17 cellular contexts compared by ENCODE assay signal in the genomic region with DNA sequence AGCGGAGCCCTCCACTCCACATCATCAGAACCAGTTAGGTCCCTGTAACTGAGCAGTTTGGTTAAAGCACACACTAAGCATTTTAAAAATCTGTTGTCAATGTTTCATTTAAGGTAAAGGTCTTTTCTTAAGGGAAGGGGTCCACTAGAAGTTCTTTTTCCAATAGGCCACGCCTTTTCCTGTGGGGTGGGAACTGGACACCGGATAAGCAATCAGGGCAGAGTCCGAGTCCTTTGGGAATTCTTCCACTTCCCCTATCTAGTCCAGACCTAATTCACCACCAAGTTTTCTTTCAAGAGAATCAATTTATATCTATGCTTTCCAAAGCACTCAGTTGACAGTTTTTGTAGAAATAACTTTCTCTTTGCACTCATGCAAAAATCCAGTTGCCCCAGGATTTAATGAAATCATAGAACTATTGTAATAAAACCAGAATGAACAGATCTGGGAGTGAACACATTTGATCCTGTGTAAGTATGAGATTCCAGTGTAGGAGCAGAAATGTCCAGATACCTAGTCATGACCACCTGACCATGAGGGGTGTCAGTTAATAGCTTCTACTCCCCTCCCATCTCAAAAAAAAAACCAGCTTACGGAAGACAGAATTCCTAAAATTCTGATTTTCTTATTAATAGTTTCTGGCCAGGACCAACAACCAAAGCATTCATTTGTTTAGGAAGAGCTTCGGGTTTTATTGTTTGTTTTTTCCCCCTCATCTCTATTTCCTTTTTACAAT. TPM values are rescaled to one million over a fixed set of nuclear protein-coding genes. Genes with fewer than 3 reads are reported as not detected.
DNase-seq lines count a peak whose midpoint lies in the region; ATAC-seq and TF ChIP-seq lines count a peak whose summit lies in the region.
"Had no signal": no experiment of that assay in that cellular context is flagged by ENCODE, and none has a peak within 500 bp of the region (broad histone marks: within the 10 kb centered on the region; RNA-seq: fewer than 3 reads in every experiment).

No MANE protein-coding gene starts in this region.

- H3K4ac ChIP-seq in mesenchymal stem cell (ENCODE audit: low read depth in 1 of 2, low read length in 2 of 2) = no peak overlapping the region

- H3K14ac ChIP-seq in mesenchymal stem cell (ENCODE audit: low read length in 2 of 2) = no peak overlapping the region

- H3K4me2 ChIP-seq in mesenchymal stem cell (ENCODE audit: low read length, poor library complexity, severe bottlenecking) = no peak overlapping the region
- H3K4me2 ChIP-seq: SK-N-SH had no signal

- TF ChIP-seq POLR2A in heart left ventricle (IDR thresholded peaks at IDR 0.05) = no peak

- H2BK5ac ChIP-seq in mesenchymal stem cell (ENCODE audit: low read depth, low read length, poor library complexity, severe bottlenecking) = no peak overlapping the region

- no peak overlapping the region for H3K23ac ChIP-seq in mesenchymal stem cell (ENCODE audit: low read length in 2 of 2)

- H2BK15ac ChIP-seq in mesenchymal stem cell (ENCODE audit: low read depth, poor library complexity, severe bottlenecking) = no peak overlapping the region

- peaks cover 50% of the 10 kb centered on the region for H3K36me3 Mint-ChIP-seq in activated naive CD8-positive, alpha-beta T cell treated with anti-CD3 and anti-CD28 coated beads for 36 hours
- H3K36me3 Mint-ChIP-seq in CD14-positive monocyte = peaks cover 22 to 43% of the 10 kb centered on the region in 2 donors

- H3K4me1 ChIP-seq in heart left ventricle = peaks cover 14 to 92% (median 67%) of the 10 kb centered on the region in 12 donors
- H3K4me1 ChIP-seq in mesenchymal stem cell (ENCODE audit: control insufficient read depth, insufficient read depth, low read depth, low read length) = peaks cover 36% of the 10 kb centered on the region
- H3K4me1 ChIP-seq in subcutaneous abdominal adipose tissue (ENCODE audit: control insufficient read depth in 5 of 5, insufficient read depth in 5 of 5, low read length in 5 of 5) = peaks cover 2 to 66% (median 45%) of the 10 kb centered on the region in 5 donors

- H2AFZ ChIP-seq in mesenchymal stem cell (ENCODE audit: low read depth, low read length) = no peak overlapping the region

- no peak overlapping the region for H4K8ac ChIP-seq in mesenchymal stem cell (ENCODE audit: low read length)

- DNase-seq in heart left ventricle = no peak
- DNase-seq in Right ventricle myocardium superior = no peak
- DNase-seq in activated naive CD8-positive, alpha-beta T cell treated with anti-CD3 and anti-CD28 coated beads for 36 hours = no peak
- DNase-seq in mesenchymal stem cell = no peak
- DNase-seq in NCI-H1092 treated with DMSO at 0.1 percent for 48 hours (lab: John Stamatoyannopoulos, UW) = no peak
- no peak for DNase-seq in CD14-positive monocyte (ENCODE audit: low spot score)
- DNase-seq: ACHN; activated naive CD4-positive, alpha-beta T cell treated with anti-CD3 and anti-CD28 coated beads, Interleukin-2, amount 10 ng/mL, durations not matched to agents 7 days and 5 days; endodermal cell; foreskin melanocyte; Karpas-422; NCI-H146; NCI-H2227 treated with DMSO at 0.1 percent for 48 hours; SK-N-SH had no signal

- TF ChIP-seq CTCF in heart left ventricle (IDR thresholded peaks at IDR 0.05) = no peak
- TF ChIP-seq CTCF in CD14-positive monocyte (IDR thresholded peaks at IDR 0.05) = no peak

- no peak overlapping the region for H3K4me3 Mint-ChIP-seq in activated naive CD8-positive, alpha-beta T cell treated with anti-CD3 and anti-CD28 coated beads for 36 hours
- peak overlapping the region in 1 of 2 donors; percentile 57 for H3K4me3 Mint-ChIP-seq in CD14-positive monocyte
- H3K4me3 Mint-ChIP-seq: activated naive CD4-positive, alpha-beta T cell treated with anti-CD3 and anti-CD28 coated beads, Interleukin-2, amount 10 ng/mL, durations not matched to agents 7 days and 5 days; endodermal cell had no signal

- peak overlapping the region; percentile 12 for H3K9ac ChIP-seq in mesenchymal stem cell (ENCODE audit: low read length)
- H3K9ac ChIP-seq in subcutaneous abdominal adipose tissue (ENCODE audit: low read length in 5 of 5) = peak overlapping the region in 1 of 5 donors; percentile 35
- H3K9ac ChIP-seq: SK-N-SH had no signal

- H3K27me3 ChIP-seq in heart left ventricle (no peaks in the 10 kb centered on the region), mesenchymal stem cell (ENCODE audit: control insufficient read depth in 1 of 2, insufficient read depth in 1 of 2, low read length in 2 of 2) (no peaks in the 10 kb centered on the region), subcutaneous abdominal adipose tissue (ENCODE audit: control insufficient read depth in 5 of 5, insufficient read depth in 4 of 5, low read length in 5 of 5) (no peaks in the 10 kb centered on the region)
- H3K27me3 ChIP-seq: cardiac muscle cell had no signal

- ATAC-seq in heart left ventricle = no peak
- ATAC-seq in Right ventricle myocardium superior (ENCODE audit: poor library complexity) = no peak
- ATAC-seq in HG03108 (IDR thresholded peaks at IDR 0.05; ENCODE audit: unreplicated experiment) = no peak

- no peaks in the 10 kb centered on the region for H3K36me3 ChIP-seq in heart left ventricle
- H3K36me3 ChIP-seq in mesenchymal stem cell (ENCODE audit: control insufficient read depth in 1 of 2, insufficient read depth in 2 of 2, low read depth in 1 of 2, low read length in 2 of 2) = peaks cover 0 to 2% of the 10 kb centered on the region in 2 experiments
- H3K36me3 ChIP-seq in subcutaneous abdominal adipose tissue (ENCODE audit: control insufficient read depth in 5 of 5, insufficient read depth in 5 of 5, low read length in 5 of 5) = no peaks in the 10 kb centered on the region
- H3K36me3 ChIP-seq: cardiac muscle cell had no signal

- no peak overlapping the region for H3K4me3 ChIP-seq in heart left ventricle
- H3K4me3 ChIP-seq in mesenchymal stem cell (ENCODE audit: insufficient read depth in 1 of 2, low read depth in 1 of 2, low read length in 2 of 2) = no peak overlapping the region
- H3K4me3 ChIP-seq in subcutaneous abdominal adipose tissue (ENCODE audit: low read depth in 1 of 5, low read length in 5 of 5) = no peak overlapping the region
- H3K4me3 ChIP-seq: cardiac muscle cell had no signal

- peaks cover 7% of the 10 kb centered on the region for H3K79me1 ChIP-seq in mesenchymal stem cell (replicated peaks; ENCODE audit: low read length, poor library complexity, severe bottlenecking)

- no peak overlapping the region for H4K91ac ChIP-seq in mesenchymal stem cell (ENCODE audit: low read length)

- no peak overlapping the region for H3K18ac ChIP-seq in mesenchymal stem cell (ENCODE audit: low read depth in 1 of 2, low read length in 2 of 2)

- no peaks in the 10 kb centered on the region for H3K27me3 Mint-ChIP-seq in activated naive CD8-positive, alpha-beta T cell treated with anti-CD3 and anti-CD28 coated beads for 36 hours
- H3K27me3 Mint-ChIP-seq in CD14-positive monocyte (ENCODE audit: low read depth in 3 of 3) = peaks cover 5 to 32% (median 8%) of the 10 kb centered on the region in 3 donors

- intact Hi-C loops in heart left ventricle (cut with DNase I) = no loop called here
- intact Hi-C loops in Right ventricle myocardium superior (cut with DNase I) = no loop called here
- intact Hi-C loops in CD14-positive monocyte (cut with micrococcal nuclease) = loop anchor here in 1 of 2 donors (5.0 kb wide), 1 partner anchor 68 kb away; no protein-coding TSS in a partner anchor

- H3K27ac ChIP-seq in heart left ventricle = peak overlapping the region in 8 of 12 donors; percentile 0 to 40 (median 26)
- no peak overlapping the region for H3K27ac ChIP-seq in mesenchymal stem cell (ENCODE audit: low read length, poor library complexity, severe bottlenecking)
- H3K27ac ChIP-seq in subcutaneous abdominal adipose tissue (ENCODE audit: low read depth, low read length) = peak overlapping the region; percentile 0
- H3K27ac ChIP-seq: cardiac muscle cell had no signal

- WGBS in heart left ventricle, 4 donors = 52 to 64% (median 58%) methylated on average over 6 of the region's 6 CpGs
- WGBS in mesenchymal stem cell = 87% methylated on average over 6 of the region's 6 CpGs

- peak overlapping the region; percentile 95 for H3K27ac Mint-ChIP-seq in activated naive CD8-positive, alpha-beta T cell treated with anti-CD3 and anti-CD28 coated beads for 36 hours
- peak overlapping the region in 1 of 7 donors; percentile 12 for H3K27ac Mint-ChIP-seq in CD14-positive monocyte
- H3K27ac Mint-ChIP-seq: activated naive CD4-positive, alpha-beta T cell treated with anti-CD3 and anti-CD28 coated beads, Interleukin-2, amount 10 ng/mL, durations not matched to agents 7 days and 5 days; endodermal cell had no signal

- H3K4me1 Mint-ChIP-seq in activated naive CD8-positive, alpha-beta T cell treated with anti-CD3 and anti-CD28 coated beads for 36 hours = peaks cover 93% of the 10 kb centered on the region
- H3K4me1 Mint-ChIP-seq in CD14-positive monocyte = peaks cover 80% of the 10 kb centered on the region

- peaks cover 5% of the 10 kb centered on the region for H3K9me3 Mint-ChIP-seq in activated naive CD8-positive, alpha-beta T cell treated with anti-CD3 and anti-CD28 coated beads for 36 hours
- H3K9me3 Mint-ChIP-seq in CD14-positive monocyte = peaks cover 0 to 2% (median 0%) of the 10 kb centered on the region in 7 donors
- H3K9me3 Mint-ChIP-seq: endodermal cell had no signal

- H2BK120ac ChIP-seq in mesenchymal stem cell (ENCODE audit: low read depth, low read length) = no peak overlapping the region

- H2BK12ac ChIP-seq in mesenchymal stem cell (ENCODE audit: low read length in 2 of 2) = no peak overlapping the region

- H2AK5ac ChIP-seq in mesenchymal stem cell (ENCODE audit: low read length, severe bottlenecking) = no peak overlapping the region

- H3K9me3 ChIP-seq in heart left ventricle (no peaks in the 10 kb centered on the region), mesenchymal stem cell (ENCODE audit: control insufficient read depth, low read length) (no peaks in the 10 kb centered on the region), subcutaneous abdominal adipose tissue (ENCODE audit: control insufficient read depth in 5 of 5, low read length in 5 of 5) (no peaks in the 10 kb centered on the region)
- H3K9me3 ChIP-seq: SK-N-SH had no signal

RNA-seq across cellular contexts. Expression of gene VPS37B, which starts 11.7 kb away (rescaled TPM):
- 10 to 100 TPM; 14.5 to 51.2 (median 22.7) TPM for total RNA-seq in heart left ventricle
- 10 to 100 TPM; 17.4 to 21.7 TPM for polyA plus RNA-seq in heart left ventricle
- total RNA-seq in Right ventricle myocardium superior = 23.9 TPM
- 10 to 100 TPM; 27.0 to 28.2 TPM for total RNA-seq in activated naive CD8-positive, alpha-beta T cell treated with anti-CD3 and anti-CD28 coated beads for 36 hours
- 23.0 TPM for polyA plus RNA-seq in mesenchymal stem cell (2013, experiment 1 of 2)
- 23.9 TPM for polyA plus RNA-seq in mesenchymal stem cell (2013, experiment 2 of 2)
- polyA plus RNA-seq in CD14-positive monocyte = 10 to 100 TPM; 12.3 to 16.4 TPM

RNA-seq across cellular contexts. Expression of gene HIP1R, which starts 49.0 kb away (rescaled TPM):
- total RNA-seq in heart left ventricle = 10 to 100 TPM; 14.9 to 49.5 (median 19.6) TPM
- polyA plus RNA-seq in heart left ventricle = 10 to 100 TPM; 19.1 to 31.4 TPM
- total RNA-seq in Right ventricle myocardium superior = 12.9 TPM
- total RNA-seq in activated naive CD8-positive, alpha-beta T cell treated with anti-CD3 and anti-CD28 coated beads for 36 hours = 10 to 100 TPM; 24.2 to 24.8 TPM
- 4.6 TPM for polyA plus RNA-seq in mesenchymal stem cell (2013, experiment 1 of 2)
- 5.0 TPM for polyA plus RNA-seq in mesenchymal stem cell (2013, experiment 2 of 2)
- polyA plus RNA-seq in CD14-positive monocyte = under 1 TPM in 1 of 2 donors, not detected in 1; 0.09 TPM
